In genomic region chr1:53893999-53894636, GRCh38 we compare ENCODE assay signal across 1 cellular context.
TF ChIP-seq lines count a peak whose summit lies in the region.

DIO1 (plus strand) TSS chr1:53894187; CDS start chr1:53894211, 24 bp downstream.

TF ChIP-seq in IMR-90, 13 proteins besides CTCF, POLR2A, EP300 and RAD21:
- no peak for TF ChIP-seq RFX5 (IDR thresholded peaks at IDR 0.05; ENCODE audit: low read depth, low read length)
- no peak for TF ChIP-seq CHD1 (IDR thresholded peaks at IDR 0.05; ENCODE audit: low read depth, low read length)
- no peak for TF ChIP-seq MAFK (IDR thresholded peaks at IDR 0.05; ENCODE audit: low read depth, low read length)
- no peak for TF ChIP-seq NFE2L2 (IDR thresholded peaks at IDR 0.05; ENCODE audit: low read depth, low read length)
- no peak for TF ChIP-seq BHLHE40 (IDR thresholded peaks at IDR 0.05; ENCODE audit: low read depth, low read length)
- no peak for TF ChIP-seq CEBPB (IDR thresholded peaks at IDR 0.05; ENCODE audit: low read depth, low read length)
- TF ChIP-seq USF2 (IDR thresholded peaks at IDR 0.05; ENCODE audit: low read depth, low read length), result no peak
- TF ChIP-seq SMC3 (IDR thresholded peaks at IDR 0.05; ENCODE audit: low read depth, low read length), result no peak
- no peak for TF ChIP-seq MXI1 (IDR thresholded peaks at IDR 0.05; ENCODE audit: borderline replicate concordance, low read depth, low read length)
- no peak for TF ChIP-seq RCOR1 (IDR thresholded peaks at IDR 0.05; ENCODE audit: insufficient replicate concordance, low read length)
TF ChIP-seq in IMR-90: peak in this region for 0.
